In the genomic region with DNA sequence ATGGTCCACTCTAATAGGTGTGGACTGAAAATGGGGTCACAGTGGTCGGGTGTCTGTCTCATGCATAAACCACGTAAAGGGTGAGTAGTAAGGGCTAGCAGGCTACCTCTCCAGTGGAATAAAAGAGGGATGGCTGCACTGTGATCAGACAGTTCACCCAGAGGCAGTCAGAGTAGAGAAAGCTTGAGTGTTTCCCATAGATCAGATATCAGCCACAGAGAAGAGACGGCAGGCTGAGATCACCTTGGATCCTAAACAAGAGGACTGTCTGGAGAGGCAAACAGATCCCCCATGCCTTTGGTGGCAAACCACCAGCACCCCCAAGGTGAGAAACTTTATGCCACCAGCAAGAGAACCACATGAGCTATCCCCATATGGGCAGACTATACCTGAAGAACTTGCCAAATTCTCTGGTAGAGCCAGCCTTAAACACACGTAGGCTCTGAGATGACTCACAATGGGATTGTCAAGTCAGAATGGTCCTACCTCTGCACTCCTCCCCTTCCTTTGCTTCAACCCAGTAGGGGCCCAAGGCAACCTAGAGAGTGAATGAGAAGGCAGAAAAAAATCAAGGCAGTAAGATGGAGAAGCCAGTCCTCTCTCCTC, we compare ENCODE assay signal across 13 cellular contexts.
A peak's percentile ranks its signal among the peaks of the same experiment; 100 is the strongest.
DNase-seq lines count a peak whose midpoint lies in the region; ATAC-seq and TF ChIP-seq lines count a peak whose summit lies in the region.
"Had no signal": no experiment of that assay in that cellular context is flagged by ENCODE, and none has a peak within 500 bp of the region (broad histone marks: within the 10 kb centered on the region; RNA-seq: fewer than 3 reads in every experiment).

No MANE protein-coding gene starts in this region.

- CTCF ChIA-PET in MCF 10A (lab: Yijun Ruan, JAX), result interaction anchor here (0.6 kb wide), 1 partner anchor 20 kb away, joined by 3 read pairs; no protein-coding TSS in a partner anchor

- H3K9me3 Mint-ChIP-seq in MCF 10A (ENCODE audit: unreplicated experiment) (peaks cover 9% of the 10 kb centered on the region), CD14-positive monocyte (peaks cover 10 to 17% (median 12%) of the 10 kb centered on the region in 7 donors)
- peaks cover 10% of the 10 kb centered on the region in 2 donors for H3K9me3 Mint-ChIP-seq in activated T-cell treated with anti-CD3 and anti-CD28 coated beads, Interleukin-2, amount 50 U/mL, for 72 hours
- H3K9me3 Mint-ChIP-seq in stimulated activated naive CD8-positive, alpha-beta T cell treated with anti-CD3 and anti-CD28 coated beads, Interleukin-15, Interleukin-2, amounts not matched to agents 100 ng/mL and 50 ng/mL, for 24 hours, result peaks cover 16% of the 10 kb centered on the region

- no peaks in the 10 kb centered on the region for H3K27me3 ChIP-seq in breast epithelium
- H3K27me3 ChIP-seq in foreskin keratinocyte, result no peaks in the 10 kb centered on the region

- H3K27ac Mint-ChIP-seq in MCF 10A (ENCODE audit: low read depth, unreplicated experiment), result no peak overlapping the region
- H3K27ac Mint-ChIP-seq in activated T-cell treated with anti-CD3 and anti-CD28 coated beads, Interleukin-2, amount 50 U/mL, for 72 hours, result peak overlapping the region; percentile 8
- H3K27ac Mint-ChIP-seq in stimulated activated naive CD8-positive, alpha-beta T cell treated with anti-CD3 and anti-CD28 coated beads, Interleukin-15, Interleukin-2, amounts not matched to agents 100 ng/mL and 50 ng/mL, for 24 hours, result peak overlapping the region; percentile 12
- peak overlapping the region in 1 of 7 donors; percentile 46 for H3K27ac Mint-ChIP-seq in CD14-positive monocyte
- H3K27ac Mint-ChIP-seq: GM23338 had no signal

- H3K4me1 ChIP-seq in breast epithelium (peaks cover 0 to 4% of the 10 kb centered on the region in 2 donors), foreskin keratinocyte (peaks cover 6% of the 10 kb centered on the region)

- no peaks in the 10 kb centered on the region for H3K36me3 ChIP-seq in breast epithelium

- POLR2A ChIA-PET in MCF 10A (lab: Yijun Ruan, JAX), result no interaction called here

- no peaks in the 10 kb centered on the region for H3K27me3 Mint-ChIP-seq in MCF 10A (ENCODE audit: insufficient read depth, unreplicated experiment)
- no peaks in the 10 kb centered on the region for H3K27me3 Mint-ChIP-seq in activated T-cell treated with anti-CD3 and anti-CD28 coated beads, Interleukin-2, amount 50 U/mL, for 72 hours (ENCODE audit: low read depth)
- H3K27me3 Mint-ChIP-seq in stimulated activated naive CD8-positive, alpha-beta T cell treated with anti-CD3 and anti-CD28 coated beads, Interleukin-15, Interleukin-2, amounts not matched to agents 100 ng/mL and 50 ng/mL, for 24 hours, result no peaks in the 10 kb centered on the region
- peaks cover 0 to 2% (median 0%) of the 10 kb centered on the region in 3 donors for H3K27me3 Mint-ChIP-seq in CD14-positive monocyte (ENCODE audit: low read depth in 3 of 3)

- BruUV-seq in MCF 10A (replicated peaks; lab: Mats Ljungman, UMichigan), result no TSS peak

- DNase-seq in MCF 10A (ENCODE audit: unreplicated experiment) (peak; percentile 34), breast epithelium (ENCODE audit: low spot score in 2 of 2) (no peak), foreskin keratinocyte (peak; percentile 44 to 72), CD14-positive monocyte (ENCODE audit: low spot score) (no peak), putamen (ENCODE audit: low spot score) (no peak), LoVo (ENCODE audit: low spot score) (no peak)
- peak; percentile 63 to 66 for DNase-seq in activated T-cell treated with anti-CD3 and anti-CD28 coated beads, Interleukin-2, amount 50 U/mL, for 72 hours
- DNase-seq: DMS79, left ventricle myocardium superior, NCI-H2171, PC-9 had no signal

- intact Hi-C loops in MCF 10A (cut with micrococcal nuclease) (no loop called here), breast epithelium (cut with DNase I; ENCODE audit: low total_unique reads) (no loop called here), CD14-positive monocyte (cut with micrococcal nuclease) (no loop called here)

- H3K27ac ChIP-seq in breast epithelium (no peak overlapping the region), foreskin keratinocyte (no peak overlapping the region)
- H3K27ac ChIP-seq: PC-9 had no signal

- no peak overlapping the region for H3K4me3 ChIP-seq in breast epithelium
- H3K4me3 ChIP-seq: GM23338, PC-9 had no signal

- H3K36me3 Mint-ChIP-seq in MCF 10A (ENCODE audit: insufficient read depth, unreplicated experiment), result no peaks in the 10 kb centered on the region
- peaks cover 15 to 19% of the 10 kb centered on the region in 2 donors for H3K36me3 Mint-ChIP-seq in activated T-cell treated with anti-CD3 and anti-CD28 coated beads, Interleukin-2, amount 50 U/mL, for 72 hours (ENCODE audit: insufficient read depth in 2 of 2)
- peaks cover 16% of the 10 kb centered on the region for H3K36me3 Mint-ChIP-seq in stimulated activated naive CD8-positive, alpha-beta T cell treated with anti-CD3 and anti-CD28 coated beads, Interleukin-15, Interleukin-2, amounts not matched to agents 100 ng/mL and 50 ng/mL, for 24 hours (ENCODE audit: low read depth)
- H3K36me3 Mint-ChIP-seq in CD14-positive monocyte, result peaks cover 0 to 5% of the 10 kb centered on the region in 2 donors

- no peak for TF ChIP-seq CTCF in MCF 10A (IDR thresholded peaks at IDR 0.05; ENCODE audit: unreplicated experiment)
- no peak for TF ChIP-seq CTCF in breast epithelium (IDR thresholded peaks at IDR 0.05)
- TF ChIP-seq CTCF in foreskin keratinocyte (conservative IDR thresholded peaks at IDR 0.05), result no peak
- TF ChIP-seq CTCF in CD14-positive monocyte (IDR thresholded peaks at IDR 0.05), result no peak

- no peak overlapping the region for H3K4me3 Mint-ChIP-seq in MCF 10A (ENCODE audit: unreplicated experiment)
- peak overlapping the region; percentile 33 to 44 for H3K4me3 Mint-ChIP-seq in activated T-cell treated with anti-CD3 and anti-CD28 coated beads, Interleukin-2, amount 50 U/mL, for 72 hours
- H3K4me3 Mint-ChIP-seq in stimulated activated naive CD8-positive, alpha-beta T cell treated with anti-CD3 and anti-CD28 coated beads, Interleukin-15, Interleukin-2, amounts not matched to agents 100 ng/mL and 50 ng/mL, for 24 hours, result no peak overlapping the region
- no peak overlapping the region for H3K4me3 Mint-ChIP-seq in CD14-positive monocyte
- H3K4me3 Mint-ChIP-seq: GM23338 had no signal

- H3K4me1 Mint-ChIP-seq in MCF 10A (ENCODE audit: insufficient read depth, unreplicated experiment) (peaks cover 12% of the 10 kb centered on the region), CD14-positive monocyte (peaks cover 47% of the 10 kb centered on the region)
- peaks cover 70% of the 10 kb centered on the region for H3K4me1 Mint-ChIP-seq in activated T-cell treated with anti-CD3 and anti-CD28 coated beads, Interleukin-2, amount 50 U/mL, for 72 hours (ENCODE audit: low read depth)
- peaks cover 53% of the 10 kb centered on the region for H3K4me1 Mint-ChIP-seq in stimulated activated naive CD8-positive, alpha-beta T cell treated with anti-CD3 and anti-CD28 coated beads, Interleukin-15, Interleukin-2, amounts not matched to agents 100 ng/mL and 50 ng/mL, for 24 hours (ENCODE audit: low read depth)

- no peak for TF ChIP-seq POLR2A in breast epithelium (IDR thresholded peaks at IDR 0.05)

- no peaks in the 10 kb centered on the region for H3K9me3 ChIP-seq in breast epithelium

- peak; percentile 99 for ATAC-seq in activated T-cell treated with anti-CD3 and anti-CD28 coated beads, Interleukin-2, amount 50 U/mL, for 72 hours (replicated peaks in 1 of 2)
- peak; percentile 79 for ATAC-seq in foreskin keratinocyte
- ATAC-seq: GM23338, left ventricle myocardium superior had no signal

Comparison
In these comparisons a context has a peak if more than half of its experiments do, and no peak if none do; other contexts are left out.
1. DNase-seq: peak in MCF 10A (single experiment), activated T-cell treated with anti-CD3 and anti-CD28 coated beads, Interleukin-2, amount 50 U/mL, for 72 hours (2 of 2) and foreskin keratinocyte (2 of 2); none in breast epithelium (0 of 2), CD14-positive monocyte (single experiment), putamen (single experiment) and LoVo (single experiment).
2. H3K4me3 Mint-ChIP-seq: peak in activated T-cell treated with anti-CD3 and anti-CD28 coated beads, Interleukin-2, amount 50 U/mL, for 72 hours (2 of 2); none in MCF 10A (single experiment), stimulated activated naive CD8-positive, alpha-beta T cell treated with anti-CD3 and anti-CD28 coated beads, Interleukin-15, Interleukin-2, amounts not matched to agents 100 ng/mL and 50 ng/mL, for 24 hours (single experiment) and CD14-positive monocyte (0 of 2).